ENCODE assay signal across 1 cellular context in the genomic region with DNA sequence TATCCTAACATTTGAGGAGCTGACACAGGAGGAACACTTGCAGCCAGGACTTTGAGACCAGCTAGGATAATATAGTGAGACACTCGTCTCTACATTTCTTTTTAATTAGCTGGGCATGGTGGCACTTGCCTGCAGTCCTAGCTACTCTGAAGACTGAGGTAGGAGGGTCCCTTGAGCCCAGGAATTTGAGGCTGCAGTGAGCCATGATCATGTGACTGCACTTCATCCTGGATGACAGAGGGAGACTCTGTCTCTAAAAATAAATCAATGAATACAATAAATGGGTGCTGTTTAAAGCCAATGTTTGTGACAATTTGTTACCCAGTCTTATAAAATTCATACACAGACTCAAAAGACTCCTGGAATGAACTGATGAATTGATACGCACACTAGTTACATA.
TF ChIP-seq lines count a peak whose summit lies in the region.

No MANE protein-coding gene starts in this region.

TF ChIP-seq in K562, 482 proteins besides CTCF, POLR2A, EP300 and RAD21:
- TF ChIP-seq, protein P1, sequence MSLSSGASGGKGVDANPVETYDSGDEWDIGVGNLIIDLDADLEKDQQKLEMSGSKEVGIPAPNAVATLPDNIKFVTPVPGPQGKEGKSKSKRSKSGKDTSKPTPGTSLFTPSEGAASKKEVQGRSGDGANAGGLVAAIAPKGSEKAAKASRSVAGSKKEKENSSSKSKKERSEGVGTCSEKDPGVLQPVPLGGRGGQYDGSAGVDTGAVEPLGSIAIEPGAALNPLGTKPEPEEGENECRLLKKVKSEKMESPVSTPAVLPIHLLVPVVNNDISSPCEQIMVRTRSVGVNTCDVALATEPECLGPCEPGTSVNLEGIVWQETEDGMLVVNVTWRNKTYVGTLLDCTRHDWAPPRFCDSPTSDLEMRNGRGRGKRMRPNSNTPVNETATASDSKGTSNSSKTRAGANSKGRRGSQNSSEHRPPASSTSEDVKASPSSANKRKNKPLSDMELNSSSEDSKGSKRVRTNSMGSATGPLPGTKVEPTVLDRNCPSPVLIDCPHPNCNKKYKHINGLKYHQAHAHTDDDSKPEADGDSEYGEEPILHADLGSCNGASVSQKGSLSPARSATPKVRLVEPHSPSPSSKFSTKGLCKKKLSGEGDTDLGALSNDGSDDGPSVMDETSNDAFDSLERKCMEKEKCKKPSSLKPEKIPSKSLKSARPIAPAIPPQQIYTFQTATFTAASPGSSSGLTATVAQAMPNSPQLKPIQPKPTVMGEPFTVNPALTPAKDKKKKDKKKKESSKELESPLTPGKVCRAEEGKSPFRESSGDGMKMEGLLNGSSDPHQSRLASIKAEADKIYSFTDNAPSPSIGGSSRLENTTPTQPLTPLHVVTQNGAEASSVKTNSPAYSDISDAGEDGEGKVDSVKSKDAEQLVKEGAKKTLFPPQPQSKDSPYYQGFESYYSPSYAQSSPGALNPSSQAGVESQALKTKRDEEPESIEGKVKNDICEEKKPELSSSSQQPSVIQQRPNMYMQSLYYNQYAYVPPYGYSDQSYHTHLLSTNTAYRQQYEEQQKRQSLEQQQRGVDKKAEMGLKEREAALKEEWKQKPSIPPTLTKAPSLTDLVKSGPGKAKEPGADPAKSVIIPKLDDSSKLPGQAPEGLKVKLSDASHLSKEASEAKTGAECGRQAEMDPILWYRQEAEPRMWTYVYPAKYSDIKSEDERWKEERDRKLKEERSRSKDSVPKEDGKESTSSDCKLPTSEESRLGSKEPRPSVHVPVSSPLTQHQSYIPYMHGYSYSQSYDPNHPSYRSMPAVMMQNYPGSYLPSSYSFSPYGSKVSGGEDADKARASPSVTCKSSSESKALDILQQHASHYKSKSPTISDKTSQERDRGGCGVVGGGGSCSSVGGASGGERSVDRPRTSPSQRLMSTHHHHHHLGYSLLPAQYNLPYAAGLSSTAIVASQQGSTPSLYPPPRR (CRISPR knock-in tag; IDR thresholded peaks at IDR 0.05; ENCODE audit: borderline replicate concordance), result no peak
- no peak for TF ChIP-seq NFRKB (IDR thresholded peaks at IDR 0.05; ENCODE audit: low read depth)
- no peak for TF ChIP-seq POLR2AphosphoS2 (IDR thresholded peaks at IDR 0.05; ENCODE audit: low read length)
- TF ChIP-seq TFE3 (CRISPR knock-in tag; IDR thresholded peaks at IDR 0.05), result peak; percentile 60; the same call in 1 of the 2 replicates
